Comparison of ENCODE assay signal across 8 cellular contexts in genomic region chr7:130667593-130668257, GRCh38. TPM values are rescaled to one million over a fixed set of nuclear protein-coding genes. Genes with fewer than 3 reads are reported as not detected.
DNase-seq lines count a peak whose midpoint lies in the region; ATAC-seq, FAIRE-seq and TF ChIP-seq lines count a peak whose summit lies in the region.

No MANE protein-coding gene starts in this region.

- peak overlapping the region; percentile 99 for H3K4me3 ChIP-seq in Karpas-422 (ENCODE audit: low read length)
- H3K4me3 ChIP-seq in GM12878: peak overlapping the region; percentile 75
- peak overlapping the region; percentile 73 to 97 (median 73) for H3K4me3 ChIP-seq in liver (ENCODE audit: low read depth in 1 of 3, low read length in 3 of 3)

- peak overlapping the region; percentile 83 for H3K4me3 Mint-ChIP-seq in activated CD4-positive, alpha-beta T cell treated with anti-CD3 and anti-CD28 coated beads, Interleukin-2, amount 10 ng/mL, durations not matched to agents 7 days and 5 days

- 25% methylated on average over 19 of the region's 19 CpGs for WGBS in GM12878 (ENCODE audit: insufficient coverage, insufficient replicate concordance, low lambda C conversion rate, missing lambda C conversion rate)
- 23% methylated on average over 19 of the region's 19 CpGs for WGBS in liver

- H3K4me2 ChIP-seq in Karpas-422 (ENCODE audit: low read depth, low read length, poor library complexity, severe bottlenecking): peak overlapping the region; percentile 83
- peak overlapping the region; percentile 89 for H3K4me2 ChIP-seq in GM12878 (ENCODE audit: control insufficient read depth, insufficient read depth)

- H3K79me2 ChIP-seq in Karpas-422 (ENCODE audit: low read length) (peaks cover 14% of the 10 kb centered on the region), GM12878 (ENCODE audit: control insufficient read depth, insufficient read depth, low read length) (no peaks in the 10 kb centered on the region; the same call in 1 of the 2 replicates)

- H2AFZ ChIP-seq in Karpas-422 (ENCODE audit: low read length) (peak overlapping the region; percentile 94), GM12878 (ENCODE audit: control insufficient read depth, low read depth, low read length) (peak overlapping the region; percentile 81)

- peaks cover 6% of the 10 kb centered on the region for H3K27me3 Mint-ChIP-seq in activated CD4-positive, alpha-beta T cell treated with anti-CD3 and anti-CD28 coated beads, Interleukin-2, amount 10 ng/mL, durations not matched to agents 7 days and 5 days

- H4K20me1 ChIP-seq in Karpas-422 (ENCODE audit: insufficient read depth, low read depth, low read length) (no peaks in the 10 kb centered on the region), GM12878 (ENCODE audit: control insufficient read depth, insufficient read depth) (no peaks in the 10 kb centered on the region)

- TF ChIP-seq POLR2A in GM12878 (IDR thresholded peaks at IDR 0.05; ENCODE audit: low read depth, low read length): no peak

- RAD21 ChIA-PET in GM12878 (lab: Charles Lee; ENCODE audit: unreplicated experiment): interaction anchor here (1.0 kb wide), 1 partner anchor 410 kb away, joined by 3 read pairs; no protein-coding TSS in a partner anchor

- SMC1A ChIA-PET in GM12878 (lab: Charles Lee; ENCODE audit: uncharacterized antibody, unreplicated experiment): interaction anchor here (0.8 kb wide), 1 partner anchor 424 kb away, joined by 3 read pairs; no protein-coding TSS in a partner anchor

- H3K9me3 Mint-ChIP-seq in activated CD4-positive, alpha-beta T cell treated with anti-CD3 and anti-CD28 coated beads, Interleukin-2, amount 10 ng/mL, durations not matched to agents 7 days and 5 days: no peaks in the 10 kb centered on the region

- TF ChIP-seq RAD21 in GM12878 (IDR thresholded peaks at IDR 0.05; ENCODE audit: insufficient read depth, low read depth, low read length) (no peak), liver (IDR thresholded peaks at IDR 0.05) (peak in 1 of 2 donors; percentile 4)

- H3K36me3 Mint-ChIP-seq in activated CD4-positive, alpha-beta T cell treated with anti-CD3 and anti-CD28 coated beads, Interleukin-2, amount 10 ng/mL, durations not matched to agents 7 days and 5 days (ENCODE audit: low read depth): peaks cover 2% of the 10 kb centered on the region

- in situ Hi-C loops in GM12878 (cut with MboI): no loop called here

- ATAC-seq in GM12878: no peak; the same call in 2 of the 3 replicates
- ATAC-seq in GM19324 (IDR thresholded peaks at IDR 0.05; ENCODE audit: low FRiP score, unreplicated experiment): no peak

- H3K27ac ChIP-seq in Karpas-422 (ENCODE audit: low read length): peak overlapping the region; percentile 25; the same call in 1 of the 2 replicates
- H3K27ac ChIP-seq in GM12878 (ENCODE audit: control insufficient read depth, insufficient read depth): peak overlapping the region; percentile 50
- H3K27ac ChIP-seq in liver (ENCODE audit: low read depth in 1 of 2, low read length in 2 of 2): no peak overlapping the region

- H3K27me3 ChIP-seq in Karpas-422 (ENCODE audit: low read length): no peaks in the 10 kb centered on the region
- no peaks in the 10 kb centered on the region for H3K27me3 ChIP-seq in GM12878 (replicated peaks in 1 of 2; ENCODE audit: control insufficient read depth in 2 of 2, insufficient read depth in 2 of 2, low read length in 1 of 2)
- no peaks in the 10 kb centered on the region for H3K27me3 ChIP-seq in liver (ENCODE audit: control insufficient read depth in 4 of 4, insufficient read depth in 4 of 4, low read length in 3 of 4)

- intact Hi-C loops in GM12878 (cut with micrococcal nuclease; ENCODE audit: unreplicated experiment): no loop called here

- peak overlapping the region; percentile 90 for H3K9ac ChIP-seq in Karpas-422 (ENCODE audit: low read length)
- H3K9ac ChIP-seq in GM12878 (ENCODE audit: control insufficient read depth, insufficient read depth, low read length): peak overlapping the region; percentile 37
- H3K9ac ChIP-seq in liver (ENCODE audit: low read depth in 1 of 2, low read length in 2 of 2): peak overlapping the region; percentile 15 to 39

- H3K36me3 ChIP-seq in Karpas-422 (ENCODE audit: insufficient read depth, low read length) (peaks cover 12% of the 10 kb centered on the region), GM12878 (ENCODE audit: control insufficient read depth in 2 of 2, insufficient read depth in 2 of 2, low read length in 1 of 2) (no peaks in the 10 kb centered on the region), liver (ENCODE audit: control insufficient read depth in 4 of 4, insufficient read depth in 3 of 4, low read depth in 1 of 4, low read length in 3 of 4) (no peaks in the 10 kb centered on the region)

- POLR2A ChIA-PET in activated CD4-positive, alpha-beta T cell treated with anti-CD3 and anti-CD28 coated beads, Interleukin-2, amount 10 ng/mL, durations not matched to agents 7 days and 5 days (lab: Charles Lee): no interaction called here
- POLR2A ChIA-PET in GM12878 (lab: Charles Lee): no interaction called here

- peak; percentile 72 for FAIRE-seq in GM12878 (lab: Jason Lieb, UNC)

- no peaks in the 10 kb centered on the region for H3K9me2 ChIP-seq in Karpas-422 (replicated peaks; ENCODE audit: insufficient read depth, low read length)

- no TSS peak for BruUV-seq in GM12878 (replicated peaks; lab: Mats Ljungman, UMichigan)

- H3K4me1 Mint-ChIP-seq in activated CD4-positive, alpha-beta T cell treated with anti-CD3 and anti-CD28 coated beads, Interleukin-2, amount 10 ng/mL, durations not matched to agents 7 days and 5 days: peaks cover 17% of the 10 kb centered on the region

- H3K27ac Mint-ChIP-seq in activated CD4-positive, alpha-beta T cell treated with anti-CD3 and anti-CD28 coated beads, Interleukin-2, amount 10 ng/mL, durations not matched to agents 7 days and 5 days: peak overlapping the region; percentile 77

- no peak for DNase-seq in activated CD4-positive, alpha-beta T cell treated with anti-CD3 and anti-CD28 coated beads, Interleukin-2, amount 10 ng/mL, durations not matched to agents 7 days and 5 days
- no peak for DNase-seq in activated CD4-positive, alpha-beta T cell treated with anti-CD3 and anti-CD28 coated beads for 1 hour
- DNase-seq in Karpas-422: no peak
- no peak for DNase-seq in GM12878 (ENCODE audit: low read depth, low spot score)
- peak; percentile 39 for DNase-seq in superior temporal gyrus (ENCODE audit: extremely low spot score)
- DNase-seq in SHP77 (lab: John Stamatoyannopoulos, UW): no peak

- H3K4me1 ChIP-seq in Karpas-422 (ENCODE audit: low read length) (peaks cover 21% of the 10 kb centered on the region), GM12878 (ENCODE audit: control insufficient read depth, insufficient read depth, low read length) (no peaks in the 10 kb centered on the region), liver (ENCODE audit: control insufficient read depth in 4 of 4, insufficient read depth in 4 of 4, low read length in 3 of 4) (peaks cover 0 to 7% (median 4%) of the 10 kb centered on the region in 4 donors)

- H3K9me3 ChIP-seq in Karpas-422 (ENCODE audit: low read length) (no peaks in the 10 kb centered on the region), GM12878 (replicated peaks; ENCODE audit: control insufficient read depth, insufficient read depth, low read length) (no peaks in the 10 kb centered on the region), liver (ENCODE audit: control insufficient read depth in 4 of 4, low read length in 3 of 4) (no peaks in the 10 kb centered on the region)

- TF ChIP-seq CTCF in GM12878 (IDR thresholded peaks at IDR 0.05 in 2 of 3, conservative IDR thresholded peaks at IDR 0.05 in 1 of 3; ENCODE audit: control insufficient read depth in 2 of 3, extremely low read depth in 1 of 3, insufficient read depth in 1 of 3, low read depth in 3 of 3, low read length in 3 of 3) (no peak), liver (IDR thresholded peaks at IDR 0.05; ENCODE audit: low read depth, low read length, missing input control) (no peak)

- CTCF ChIA-PET in activated CD4-positive, alpha-beta T cell treated with anti-CD3 and anti-CD28 coated beads, Interleukin-2, amount 10 ng/mL, durations not matched to agents 7 days and 5 days (lab: Charles Lee): no interaction called here
- CTCF ChIA-PET in GM12878 (lab: Yijun Ruan, JAX): no interaction called here

- TF ChIP-seq EP300 in GM12878 (IDR thresholded peaks at IDR 0.05; ENCODE audit: borderline replicate concordance in 1 of 2, control insufficient read depth in 1 of 2, low read depth in 2 of 2, low read length in 2 of 2): no peak

RNA-seq across cellular contexts. Expression of gene COPG2, which starts 0.8 kb away (rescaled TPM):
- 10 to 100 TPM in 1 of 2 experiments, 1 to 10 TPM in 1; 8.4 to 11.0 TPM for total RNA-seq in activated CD4-positive, alpha-beta T cell treated with anti-CD3 and anti-CD28 coated beads, Interleukin-2, amount 10 ng/mL, durations not matched to agents 7 days and 5 days
- 23.5 and 36.0 TPM in 2 replicates for total RNA-seq in Karpas-422 (2014; rRNA removed; shearing (Covaris generic); ENCODE audit: low replicate concordance)
- total RNA-seq in GM12878 (2013; cell fraction: nucleolus; rRNA removed): 24.2 and 25.2 TPM in 2 replicates
- 17.7 and 20.7 TPM in 2 replicates for total RNA-seq in GM12878 (2014; rRNA removed)
- 15.7 and 16.6 TPM in 2 replicates for total RNA-seq in GM12878 (2014; rRNA removed; fragmentation: Illumina TruSeq; extraction: Trizol)
- 23.8 and 25.2 TPM in 2 replicates for total RNA-seq in GM12878 (2021)
- 16.3 TPM for polyA plus RNA-seq in GM12878 (2011; ENCODE audit: low read depth)
- 37.8 and 47.4 TPM in 2 replicates for polyA plus RNA-seq in GM12878 (2011; rRNA removed)
- 23.8 and 32.5 TPM in 2 replicates for polyA plus RNA-seq in GM12878 (2011; cell fraction: cytosol; rRNA removed)
- polyA plus RNA-seq in GM12878 (2011; cell fraction: nucleus; rRNA removed): 11.5 and 14.1 TPM in 2 replicates
- 13.5 and 17.7 TPM in 2 replicates for polyA plus RNA-seq in GM12878 (2012)
- 29.6 and 38.4 TPM in 2 replicates for polyA plus RNA-seq in GM12878 (2014; fragmentation: Illumina TruSeq; extraction: Trizol)
- 1 to 10 TPM; 3.4 to 3.9 TPM for polyA plus RNA-seq in GM12878 (2014; fragmentation: Nextera tagmentation; extraction: Ambion mirVana)
- 16.8 and 21.3 TPM in 2 replicates for polyA plus RNA-seq in GM12878 (2014; rRNA removed)
- 1 to 10 TPM; 4.0 to 4.2 TPM for polyA plus RNA-seq in GM12878 (2016; fragmentation: Nextera tagmentation; extraction: Ambion mirVana)
- polyA minus RNA-seq in GM12878 (2011; rRNA and poly(A)+ RNA removed): 52.4 and 65.5 TPM in 2 replicates
- 16.7 and 17.6 TPM in 2 replicates for polyA minus RNA-seq in GM12878 (2011; cell fraction: cytosol; rRNA and poly(A)+ RNA removed)
- polyA minus RNA-seq in GM12878 (2011; cell fraction: nucleus; rRNA and poly(A)+ RNA removed): 10.0 and 10.9 TPM in 2 replicates
- total RNA-seq in liver: 10 to 100 TPM in 1 of 2 donors, 1 to 10 TPM in 1; 4.9 to 10.3 TPM
- 1 to 10 TPM in 1 of 2 donors, under 1 TPM in 1; 0.99 to 4.4 TPM for polyA plus RNA-seq in liver

RNA-seq across cellular contexts. Expression of gene TSGA13, which starts 18.6 kb away (rescaled TPM):
- total RNA-seq in activated CD4-positive, alpha-beta T cell treated with anti-CD3 and anti-CD28 coated beads, Interleukin-2, amount 10 ng/mL, durations not matched to agents 7 days and 5 days: not detected
- not detected in 2 replicates for total RNA-seq in Karpas-422 (2014; rRNA removed; shearing (Covaris generic); ENCODE audit: low replicate concordance)
- not detected in 2 replicates for total RNA-seq in GM12878 (2013; cell fraction: nucleolus; rRNA removed)
- total RNA-seq in GM12878 (2014; rRNA removed) (not detected in 2 replicates), GM12878 (2014; rRNA removed; fragmentation: Illumina TruSeq; extraction: Trizol) (not detected in 2 replicates), GM12878 (2021) (not detected in 2 replicates), liver (not detected)
- not detected for polyA plus RNA-seq in GM12878 (2011; ENCODE audit: low read depth)
- polyA plus RNA-seq in GM12878 (2011; rRNA removed) (not detected in 2 replicates), GM12878 (2014; fragmentation: Illumina TruSeq; extraction: Trizol) (not detected in 2 replicates), GM12878 (2014; fragmentation: Nextera tagmentation; extraction: Ambion mirVana) (not detected), GM12878 (2014; rRNA removed) (not detected in 2 replicates), GM12878 (2016; fragmentation: Nextera tagmentation; extraction: Ambion mirVana) (not detected), liver (not detected)
- polyA plus RNA-seq in GM12878 (2011; cell fraction: cytosol; rRNA removed): not detected in 2 replicates
- not detected in 2 replicates for polyA plus RNA-seq in GM12878 (2011; cell fraction: nucleus; rRNA removed)
- not detected in 2 replicates for polyA plus RNA-seq in GM12878 (2012)
- not detected in 2 replicates for polyA minus RNA-seq in GM12878 (2011; rRNA and poly(A)+ RNA removed)
- polyA minus RNA-seq in GM12878 (2011; cell fraction: cytosol; rRNA and poly(A)+ RNA removed): not detected in 2 replicates
- polyA minus RNA-seq in GM12878 (2011; cell fraction: nucleus; rRNA and poly(A)+ RNA removed): not detected in 2 replicates

Comparison
In these comparisons a context has a peak if more than half of its experiments do, and no peak if none do; other contexts are left out.
1. H3K27ac ChIP-seq: peak in Karpas-422 (single experiment) and GM12878 (single experiment); none in liver (0 of 2).
2. H3K9ac ChIP-seq: peak in every context shown above with its lines; median percentile 90 in Karpas-422; 37 in GM12878; 27 in liver.
3. Peak in every context shown above with its lines, with median percentiles within 50 percentile points of each other: H3K4me3 ChIP-seq.